ENCODE assay signal across 12 cellular contexts in the genomic region with DNA sequence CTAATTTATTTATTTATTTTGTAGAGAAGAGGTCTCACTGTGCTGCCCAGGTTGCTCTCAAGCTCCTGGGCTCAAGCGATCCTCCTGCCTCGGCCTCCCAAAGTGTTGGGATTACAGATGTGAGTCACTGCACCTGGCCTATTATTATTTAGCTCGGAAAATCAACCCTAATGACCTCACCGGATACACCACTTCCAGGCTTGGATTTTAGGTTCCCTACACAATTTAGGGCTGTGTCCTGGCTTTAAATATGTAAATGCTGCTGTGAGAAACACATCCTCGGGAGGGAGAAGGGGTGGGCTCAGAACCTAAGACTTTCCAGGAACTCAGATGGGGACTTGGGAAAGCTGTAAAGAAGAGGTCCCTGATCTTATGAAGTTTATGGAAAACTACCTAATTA. TPM values are rescaled to one million over a fixed set of nuclear protein-coding genes. Genes with fewer than 3 reads are reported as not detected.
DNase-seq lines count a peak whose midpoint lies in the region; FAIRE-seq and TF ChIP-seq lines count a peak whose summit lies in the region.
"Had no signal": no experiment of that assay in that cellular context is flagged by ENCODE, and none has a peak within 500 bp of the region (broad histone marks: within the 10 kb centered on the region; RNA-seq: fewer than 3 reads in every experiment).

No MANE protein-coding gene starts in this region.

- no peaks in the 10 kb centered on the region for H3K79me2 ChIP-seq in Karpas-422 (ENCODE audit: low read length)

- H3K9me3 ChIP-seq in A673 (ENCODE audit: low read depth, low read length, poor library complexity, severe bottlenecking) (no peaks in the 10 kb centered on the region), suprapubic skin (no peaks in the 10 kb centered on the region), Karpas-422 (ENCODE audit: low read length) (no peaks in the 10 kb centered on the region)
- H3K9me3 ChIP-seq: transverse colon had no signal

- H3K4me3 ChIP-seq in A673 (ENCODE audit: low read depth, low read length, poor library complexity, severe bottlenecking) (peak overlapping the region; percentile 51), GM08714 (ENCODE audit: low read length) (peak overlapping the region; percentile 80; the same call in 1 of the 2 replicates), suprapubic skin (no peak overlapping the region), Karpas-422 (ENCODE audit: low read length) (no peak overlapping the region)

- intact Hi-C loops in A673 (cut with micrococcal nuclease; ENCODE audit: unreplicated experiment) = no loop called here

- H3K36me3 Mint-ChIP-seq in activated naive CD8-positive, alpha-beta T cell treated with anti-CD3 and anti-CD28 coated beads for 36 hours = no peaks in the 10 kb centered on the region
- H3K36me3 Mint-ChIP-seq in immature natural killer cell = peaks cover 0 to 4% (median 0%) of the 10 kb centered on the region in 3 donors

- no peak for TF ChIP-seq CTCF in A673 (conservative IDR thresholded peaks at IDR 0.05; ENCODE audit: low read depth, low read length)
- TF ChIP-seq CTCF in suprapubic skin (IDR thresholded peaks at IDR 0.05) = no peak

- POLR2A ChIA-PET in A673 (lab: Charles Lee; ENCODE audit: low non-redundant PET) = no interaction called here

- H3K9me3 Mint-ChIP-seq in activated naive CD8-positive, alpha-beta T cell treated with anti-CD3 and anti-CD28 coated beads for 36 hours = peaks cover 1% of the 10 kb centered on the region
- H3K9me3 Mint-ChIP-seq in immature natural killer cell = no peaks in the 10 kb centered on the region

- peaks cover 6% of the 10 kb centered on the region for H3K4me1 Mint-ChIP-seq in activated naive CD8-positive, alpha-beta T cell treated with anti-CD3 and anti-CD28 coated beads for 36 hours
- H3K4me1 Mint-ChIP-seq in immature natural killer cell = peaks cover 11 to 13% of the 10 kb centered on the region in 2 donors

- DNase-seq in A673 (ENCODE audit: low spot score) (no peak), immature natural killer cell (no peak), GM12891 (ENCODE audit: insufficient read length, low spot score) (no peak), suprapubic skin (ENCODE audit: low spot score in 2 of 2) (no peak), DMS 273 (lab: John Stamatoyannopoulos, UW; ENCODE audit: unreplicated experiment) (no peak), Karpas-422 (no peak)
- DNase-seq in activated naive CD8-positive, alpha-beta T cell treated with anti-CD3 and anti-CD28 coated beads for 36 hours = no peak
- DNase-seq: COR-L47, MV-4-11, transverse colon had no signal

- H3K27me3 ChIP-seq in A673 (replicated peaks; ENCODE audit: insufficient read depth, low read depth, low read length, poor library complexity) (no peaks in the 10 kb centered on the region), suprapubic skin (peaks cover 75% of the 10 kb centered on the region), Karpas-422 (ENCODE audit: low read length) (no peaks in the 10 kb centered on the region)

- no peak for FAIRE-seq in GM12891 (lab: Jason Lieb, UNC)

- H3K27ac ChIP-seq in A673 (ENCODE audit: low read depth, low read length, poor library complexity, severe bottlenecking) = no peak overlapping the region
- no peak overlapping the region for H3K27ac ChIP-seq in suprapubic skin
- H3K27ac ChIP-seq in Karpas-422 (ENCODE audit: low read length) = no peak overlapping the region
- H3K27ac ChIP-seq: transverse colon had no signal

- TF ChIP-seq POLR2A in GM12891 (IDR thresholded peaks at IDR 0.05; ENCODE audit: low read depth, low read length) (no peak), suprapubic skin (IDR thresholded peaks at IDR 0.05) (no peak)

- H3K9me2 ChIP-seq in Karpas-422 (replicated peaks; ENCODE audit: insufficient read depth, low read length) = no peaks in the 10 kb centered on the region

- no peak overlapping the region for H3K27ac Mint-ChIP-seq in activated naive CD8-positive, alpha-beta T cell treated with anti-CD3 and anti-CD28 coated beads for 36 hours
- H3K27ac Mint-ChIP-seq in immature natural killer cell = peak overlapping the region in 5 of 6 donors; percentile 73 to 92 (median 86)

- H3K4me3 Mint-ChIP-seq in activated naive CD8-positive, alpha-beta T cell treated with anti-CD3 and anti-CD28 coated beads for 36 hours = peak overlapping the region; percentile 78
- H3K4me3 Mint-ChIP-seq in immature natural killer cell = peak overlapping the region; percentile 85 to 96 (median 90)

- CTCF ChIA-PET in A673 (lab: Charles Lee) = no interaction called here

- peaks cover 57% of the 10 kb centered on the region for H3K27me3 Mint-ChIP-seq in activated naive CD8-positive, alpha-beta T cell treated with anti-CD3 and anti-CD28 coated beads for 36 hours
- H3K27me3 Mint-ChIP-seq in immature natural killer cell (ENCODE audit: low read depth in 3 of 3) = peaks cover 5 to 20% (median 16%) of the 10 kb centered on the region in 3 donors

- H2AFZ ChIP-seq in Karpas-422 (ENCODE audit: low read length) = no peak overlapping the region

- WGBS in suprapubic skin = 31% methylated on average over 5 of the region's 5 CpGs

- H3K4me1 ChIP-seq in A673 (ENCODE audit: insufficient read depth, low read length, poor library complexity, severe bottlenecking) (peaks cover 6% of the 10 kb centered on the region), suprapubic skin (peaks cover 13% of the 10 kb centered on the region), Karpas-422 (ENCODE audit: low read length) (no peaks in the 10 kb centered on the region)

- no peak overlapping the region for H3K4me2 ChIP-seq in Karpas-422 (ENCODE audit: low read depth, low read length, poor library complexity, severe bottlenecking)

- no peak for TF ChIP-seq EP300 in suprapubic skin (IDR thresholded peaks at IDR 0.05)

- H3K9ac ChIP-seq in Karpas-422 (ENCODE audit: low read length) = no peak overlapping the region

- no TSS peak for BruUV-seq in A673 (replicated peaks; lab: Mats Ljungman, UMichigan)

- H4K20me1 ChIP-seq in Karpas-422 (ENCODE audit: insufficient read depth, low read depth, low read length) = no peaks in the 10 kb centered on the region

- H3K36me3 ChIP-seq in A673 (ENCODE audit: insufficient read depth, low read length, poor library complexity, severe bottlenecking) (no peaks in the 10 kb centered on the region), suprapubic skin (no peaks in the 10 kb centered on the region), Karpas-422 (ENCODE audit: insufficient read depth, low read length) (no peaks in the 10 kb centered on the region)
- H3K36me3 ChIP-seq: transverse colon had no signal

TF ChIP-seq in GM12891, 5 proteins besides CTCF, POLR2A, EP300 and RAD21:
- TF ChIP-seq POLR2AphosphoS5 (IDR thresholded peaks at IDR 0.05; ENCODE audit: low read depth, low read length) (no peak), PAX5 (IDR thresholded peaks at IDR 0.05; ENCODE audit: insufficient read depth, low read length, severe bottlenecking) (no peak), TAF1 (IDR thresholded peaks at IDR 0.05; ENCODE audit: low read depth, low read length) (no peak), POU2F2 (IDR thresholded peaks at IDR 0.05; ENCODE audit: low read depth, low read length) (no peak), SPI1 (IDR thresholded peaks at IDR 0.05; ENCODE audit: low read depth, low read length) (no peak)

RNA-seq across cellular contexts. Expression of gene SLC32A1, which starts 51.0 kb away (rescaled TPM):
- not detected in 2 replicates for total RNA-seq in A673 (2021)
- not detected for total RNA-seq in activated naive CD8-positive, alpha-beta T cell treated with anti-CD3 and anti-CD28 coated beads for 36 hours
- polyA plus RNA-seq in immature natural killer cell = not detected
- polyA plus RNA-seq in GM12891 (2012; ENCODE audit: low read depth, missing spikeins) = 0.74 TPM
- total RNA-seq in suprapubic skin = not detected
- total RNA-seq in Karpas-422 (2014; rRNA removed; shearing (Covaris generic); ENCODE audit: low replicate concordance) = not detected in 2 replicates
- total RNA-seq: cardiac septum, transverse colon had no signal

Comparison
In these comparisons a context has a peak if more than half of its experiments do, and no peak if none do; other contexts are left out.
1. H3K4me3 ChIP-seq: peak in A673 (single experiment) and GM08714 (single experiment); none in suprapubic skin (single experiment) and Karpas-422 (single experiment).